In genomic region chr2:199830531-199830930, GRCh38 we compare ENCODE assay signal across 15 cellular contexts. TPM values are rescaled to one million over a fixed set of nuclear protein-coding genes. Genes with fewer than 3 reads are reported as not detected.
"Had no signal": no experiment of that assay in that cellular context is flagged by ENCODE, and none has a peak within 500 bp of the region (broad histone marks: within the 10 kb centered on the region; RNA-seq: fewer than 3 reads in every experiment).

No MANE protein-coding gene starts in this region.

- ATAC-seq: activated naive CD8-positive, alpha-beta T cell treated with anti-CD3 and anti-CD28 coated beads, Interleukin-2, amount 50 U/mL, for 24 hours; left colon; stimulated activated naive B cell treated with anti-CD40 and anti-IgM and Interleukin-4, amounts not matched to agents 10 μg/mL and 1 μg/mL and 100 μg/mL, for 72 hours had no signal

- H3K4me1 ChIP-seq: parathyroid adenoma, SJSA1, transverse colon had no signal

- H3K36me3 ChIP-seq: SJSA1, transverse colon had no signal

- H3K9me3 ChIP-seq: SJSA1, transverse colon had no signal

- H2AFZ ChIP-seq: parathyroid adenoma had no signal

- H3K27ac ChIP-seq: parathyroid adenoma, SJSA1, transverse colon had no signal

- H3K27me3 ChIP-seq: transverse colon had no signal

- H3K4me3 ChIP-seq: lung, SJSA1, transverse colon had no signal

- H3K79me2 ChIP-seq: parathyroid adenoma had no signal

- H3K9ac ChIP-seq: parathyroid adenoma had no signal

- DNase-seq: activated CD4-positive, alpha-beta T cell treated with anti-CD3 and anti-CD28 coated beads, Interleukin-2, amount 10 ng/mL, durations not matched to agents 7 days and 5 days; activated CD8-positive, alpha-beta memory T cell treated with anti-CD3 and anti-CD28 coated beads for 24 hours; activated naive CD4-positive, alpha-beta T cell treated with anti-CD3 and anti-CD28 coated beads for 36 hours; activated naive CD8-positive, alpha-beta T cell treated with anti-CD3 and anti-CD28 coated beads, Interleukin-2, amount 50 U/mL, for 24 hours; endodermal cell; left colon; naive B cell; retina; stimulated activated CD4-positive, alpha-beta T cell treated with anti-CD3 and anti-CD28 coated beads, Interleukin-2, amount 100 ng/mL, for 48 hours; stimulated activated naive B cell treated with anti-CD40 and anti-IgM and Interleukin-4, amounts not matched to agents 10 μg/mL and 1 μg/mL and 100 μg/mL, for 72 hours; SW 1271; transverse colon had no signal

RNA-seq across cellular contexts. Expression of gene FTCDNL1, which starts 20.5 kb away (rescaled TPM):
- total RNA-seq: SJSA1 had no signal
